ENCODE assay signal across 14 cellular contexts in genomic region chr1:215704089-215704860, GRCh38.
DNase-seq lines count a peak whose midpoint lies in the region; ATAC-seq and TF ChIP-seq lines count a peak whose summit lies in the region.
"Had no signal": no experiment of that assay in that cellular context is flagged by ENCODE, and none has a peak within 500 bp of the region (broad histone marks: within the 10 kb centered on the region; RNA-seq: fewer than 3 reads in every experiment).

No MANE protein-coding gene starts in this region.

- H3K4me1 Mint-ChIP-seq in CD14-positive monocyte: peaks cover 6% of the 10 kb centered on the region
- H3K4me1 Mint-ChIP-seq: activated CD4-positive, alpha-beta memory T cell treated with anti-CD3 and anti-CD28 coated beads, Interleukin-2, amount 10 ng/mL, durations not matched to agents 7 days and 5 days; neural crest cell had no signal

- no peaks in the 10 kb centered on the region for H3K36me3 ChIP-seq in MM.1S (replicated peaks; ENCODE audit: insufficient read depth, low read length)
- H3K36me3 ChIP-seq in transverse colon: no peaks in the 10 kb centered on the region

- H3K27me3 Mint-ChIP-seq in CD14-positive monocyte (ENCODE audit: low read depth in 3 of 3): no peaks in the 10 kb centered on the region
- H3K27me3 Mint-ChIP-seq: activated CD4-positive, alpha-beta memory T cell treated with anti-CD3 and anti-CD28 coated beads, Interleukin-2, amount 10 ng/mL, durations not matched to agents 7 days and 5 days had no signal

- POLR2A ChIA-PET in GM10248 (lab: Yijun Ruan, JAX): no interaction called here

- H3K9me3 ChIP-seq in MM.1S (replicated peaks; ENCODE audit: insufficient read depth, low read length) (no peaks in the 10 kb centered on the region), transverse colon (no peaks in the 10 kb centered on the region)

- in situ Hi-C loops in transverse colon (cut with MboI; ENCODE audit: low pct_ligation_motif_present in 1 of 4, low pct_unique_long_range_greater_than_20kb in 1 of 4, low sequenced_read_pairs in 3 of 4): no loop called here

- no peak overlapping the region for H3K4me3 ChIP-seq in fibroblast of pulmonary artery (replicated peaks; ENCODE audit: low read depth, low read length)
- no peak overlapping the region for H3K4me3 ChIP-seq in MM.1S (ENCODE audit: low read length)
- no peak overlapping the region for H3K4me3 ChIP-seq in transverse colon

- H3K27me3 ChIP-seq in MM.1S (replicated peaks; ENCODE audit: insufficient read depth, low read length): no peaks in the 10 kb centered on the region
- H3K27me3 ChIP-seq in transverse colon: no peaks in the 10 kb centered on the region

- no peak for TF ChIP-seq EP300 in transverse colon (IDR thresholded peaks at IDR 0.05; ENCODE audit: low read depth)

- H4K20me1 ChIP-seq in MM.1S (ENCODE audit: insufficient read depth, low read length): no peaks in the 10 kb centered on the region

- no peak overlapping the region for H2AFZ ChIP-seq in MM.1S (ENCODE audit: low read length)

- H3K36me3 Mint-ChIP-seq in CD14-positive monocyte: no peaks in the 10 kb centered on the region

- intact Hi-C loops in CD14-positive monocyte (cut with micrococcal nuclease) (no loop called here), transverse colon (cut with DNase I; ENCODE audit: low total_unique reads) (no loop called here)

- peak; percentile 57 for ATAC-seq in HG02642 (IDR thresholded peaks at IDR 0.05; ENCODE audit: poor library complexity, unreplicated experiment)
- ATAC-seq: left colon had no signal

- H3K9me3 Mint-ChIP-seq in CD14-positive monocyte: peaks cover 0 to 8% (median 3%) of the 10 kb centered on the region in 7 donors

- H3K79me2 ChIP-seq in MM.1S (ENCODE audit: low read length): no peaks in the 10 kb centered on the region

- H3K4me3 Mint-ChIP-seq in CD14-positive monocyte: no peak overlapping the region
- H3K4me3 Mint-ChIP-seq: activated CD4-positive, alpha-beta memory T cell treated with anti-CD3 and anti-CD28 coated beads, Interleukin-2, amount 10 ng/mL, durations not matched to agents 7 days and 5 days; neural crest cell had no signal

- no peak overlapping the region for H3K27ac ChIP-seq in MM.1S (ENCODE audit: low read length)
- no peak overlapping the region for H3K27ac ChIP-seq in transverse colon

- no peak overlapping the region for H3K9ac ChIP-seq in MM.1S (ENCODE audit: low read length)

- no peak overlapping the region for H3K4me2 ChIP-seq in MM.1S (ENCODE audit: low read depth, low read length)

- 54 to 81% methylated on average over 3 to 5 of the region's 6 CpGs for WGBS in transverse colon (ENCODE audit: low coverage in 1 of 2), 2 donors

- H3K4me1 ChIP-seq in MM.1S (ENCODE audit: low read length) (no peaks in the 10 kb centered on the region), transverse colon (no peaks in the 10 kb centered on the region)

- H3K27ac Mint-ChIP-seq in CD14-positive monocyte: peak overlapping the region in 1 of 7 donors; percentile 4
- H3K27ac Mint-ChIP-seq: activated CD4-positive, alpha-beta memory T cell treated with anti-CD3 and anti-CD28 coated beads, Interleukin-2, amount 10 ng/mL, durations not matched to agents 7 days and 5 days had no signal

- H3K9me2 ChIP-seq in MM.1S (replicated peaks; ENCODE audit: insufficient read depth, low read length): no peaks in the 10 kb centered on the region

- peak; percentile 10 for DNase-seq in GM10248 (ENCODE audit: extremely low spot score)
- DNase-seq in NOMO-1 (lab: John Stamatoyannopoulos, UW; ENCODE audit: unreplicated experiment in 2 of 2): peak; percentile 60 to 82
- peak; percentile 26 for DNase-seq in fibroblast of pulmonary artery (ENCODE audit: low read depth)
- no peak for DNase-seq in CD14-positive monocyte (ENCODE audit: low spot score)
- DNase-seq in dermis blood vessel endothelial cell: no peak
- DNase-seq in MM.1S: no peak
- no peak for DNase-seq in transverse colon
- DNase-seq: activated CD4-positive, alpha-beta memory T cell treated with anti-CD3 and anti-CD28 coated beads, Interleukin-2, amount 10 ng/mL, durations not matched to agents 7 days and 5 days; activated naive CD4-positive, alpha-beta T cell treated with anti-CD3 and anti-CD28 coated beads, Interleukin-2, amount 50 U/mL, for 16 hours; cortex of kidney; left colon; NCI-H69 had no signal

- TF ChIP-seq CTCF in GM10248 (IDR thresholded peaks at IDR 0.05; ENCODE audit: control extremely low read depth, extremely low read depth, low read depth, missing control alignments) (no peak), fibroblast of pulmonary artery (IDR thresholded peaks at IDR 0.05; ENCODE audit: low read length, missing control alignments) (no peak), CD14-positive monocyte (IDR thresholded peaks at IDR 0.05) (no peak), MM.1S (IDR thresholded peaks at IDR 0.05; ENCODE audit: low read length) (no peak), transverse colon (IDR thresholded peaks at IDR 0.05) (no peak)

- no peaks in the 10 kb centered on the region for H3F3A ChIP-seq in MM.1S (ENCODE audit: insufficient read depth, low read length)

- TF ChIP-seq POLR2A in transverse colon (IDR thresholded peaks at IDR 0.05): no peak

- CTCF ChIA-PET in GM10248 (lab: Yijun Ruan, JAX): no interaction called here

Comparison
In these comparisons a context has a peak if more than half of its experiments do, and no peak if none do; other contexts are left out.
1. DNase-seq: peak in GM10248 (single experiment), NOMO-1 (2 of 2) and fibroblast of pulmonary artery (single experiment); none in CD14-positive monocyte (single experiment), dermis blood vessel endothelial cell (single experiment), MM.1S (single experiment) and transverse colon (single experiment).